ENCODE assay signal across 6 cellular contexts in genomic region chr19:35716735-35716984, GRCh38. TPM values are rescaled to one million over a fixed set of nuclear protein-coding genes. Genes with fewer than 3 reads are reported as not detected.
DNase-seq lines count a peak whose midpoint lies in the region; TF ChIP-seq lines count a peak whose summit lies in the region.

No MANE protein-coding gene starts in this region.

- H3K9me3 ChIP-seq in OCI-LY3 (ENCODE audit: insufficient read depth, low read length) (no peaks in the 10 kb centered on the region), right atrium auricular region (no peaks in the 10 kb centered on the region), thyroid gland (no peaks in the 10 kb centered on the region)

- H3K4me3 ChIP-seq in OCI-LY3 (ENCODE audit: low read length): peak overlapping the region; percentile 80
- peak overlapping the region; percentile 73 to 77 for H3K4me3 ChIP-seq in right atrium auricular region
- peak overlapping the region; percentile 43 to 88 (median 49) for H3K4me3 ChIP-seq in thyroid gland (replicated peaks in 1 of 3)

- H3K36me3 ChIP-seq in OCI-LY3 (replicated peaks; ENCODE audit: low read depth, low read length): peaks cover 10% of the 10 kb centered on the region
- H3K36me3 ChIP-seq in right atrium auricular region: peaks cover 18% of the 10 kb centered on the region
- peaks cover 7 to 8% of the 10 kb centered on the region in 2 donors for H3K36me3 ChIP-seq in thyroid gland

- H3K79me2 ChIP-seq in OCI-LY3 (ENCODE audit: low read length): peaks cover 38% of the 10 kb centered on the region

- no peaks in the 10 kb centered on the region for H3K27me3 ChIP-seq in OCI-LY3 (ENCODE audit: low read depth, low read length)
- no peaks in the 10 kb centered on the region for H3K27me3 ChIP-seq in right atrium auricular region
- H3K27me3 ChIP-seq in thyroid gland: no peaks in the 10 kb centered on the region

- 0% methylated on average over 19 to 20 of the region's 20 CpGs for WGBS in thyroid gland, 2 donors

- intact Hi-C loops in thyroid gland (cut with DNase I): loop anchor here (2.0 to 5.0 kb wide), 2 partner anchors 22 to 169 kb away; partner anchors contain the start of gene TMEM147

- peak overlapping the region; percentile 67 for H3K9ac ChIP-seq in OCI-LY3 (ENCODE audit: low read length)

- H3K4me2 ChIP-seq in OCI-LY3 (ENCODE audit: low read length): peak overlapping the region; percentile 83

- DNase-seq in GM20000 (ENCODE audit: low spot score): peak; percentile 82
- peak; percentile 66 for DNase-seq in right atrium auricular region (ENCODE audit: low spot score)
- DNase-seq in thyroid gland: no peak
- DNase-seq in CD1c-positive myeloid dendritic cell (ENCODE audit: extremely low spot score): no peak
- DNase-seq in KG1 (lab: John Stamatoyannopoulos, UW): no peak

- H4K20me1 ChIP-seq in OCI-LY3 (ENCODE audit: insufficient read depth, low read length): peaks cover 14% of the 10 kb centered on the region

- TF ChIP-seq POLR2A in thyroid gland (IDR thresholded peaks at IDR 0.05): no peak

- peak overlapping the region; percentile 63 for H2AFZ ChIP-seq in OCI-LY3 (ENCODE audit: low read depth, low read length)

- H3K27ac ChIP-seq in OCI-LY3 (ENCODE audit: low read length) (peak overlapping the region; percentile 69), right atrium auricular region (peak overlapping the region; percentile 87 to 93), thyroid gland (peak overlapping the region; percentile 39 to 90 (median 72))

- no peak for TF ChIP-seq CTCF in GM20000 (IDR thresholded peaks at IDR 0.05; ENCODE audit: extremely low read depth, missing control alignments)
- no peak for TF ChIP-seq CTCF in OCI-LY3 (IDR thresholded peaks at IDR 0.05; ENCODE audit: low read depth, low read length)
- TF ChIP-seq CTCF in right atrium auricular region (IDR thresholded peaks at IDR 0.05): no peak
- TF ChIP-seq CTCF in thyroid gland (IDR thresholded peaks at IDR 0.05): no peak

- H3K4me1 ChIP-seq in OCI-LY3 (ENCODE audit: low read length): peaks cover 57% of the 10 kb centered on the region
- peaks cover 0 to 30% of the 10 kb centered on the region in 2 donors for H3K4me1 ChIP-seq in right atrium auricular region
- H3K4me1 ChIP-seq in thyroid gland: peaks cover 18 to 23% of the 10 kb centered on the region in 2 donors

RNA-seq across cellular contexts. Expression of gene KMT2B, which starts 1.1 kb away (rescaled TPM):
- total RNA-seq in right atrium auricular region (10 to 100 TPM; 11.9 to 12.9 TPM), thyroid gland (10 to 100 TPM; 12.4 to 29.4 (median 19.7) TPM)

RNA-seq across cellular contexts. Expression of gene ZBTB32, which starts 12.3 kb away (rescaled TPM):
- total RNA-seq in right atrium auricular region (not detected), thyroid gland (not detected)

RNA-seq across cellular contexts. Expression of gene IGFLR1, which starts 25.6 kb away (rescaled TPM):
- total RNA-seq in right atrium auricular region: 1 to 10 TPM; 1.8 to 6.4 TPM
- total RNA-seq in thyroid gland: 1 to 10 TPM; 5.2 to 6.1 (median 5.9) TPM

RNA-seq across cellular contexts. Expression of gene U2AF1L4, which starts 28.6 kb away (rescaled TPM):
- total RNA-seq in right atrium auricular region (10 to 100 TPM; 19.9 to 33.1 TPM), thyroid gland (10 to 100 TPM; 29.7 to 51.7 (median 36.8) TPM)

RNA-seq across cellular contexts. Expression of gene PSENEN, which starts 28.8 kb away (rescaled TPM):
- 10 to 100 TPM; 26.1 to 35.0 TPM for total RNA-seq in right atrium auricular region
- total RNA-seq in thyroid gland: 10 to 100 TPM; 34.0 to 73.8 (median 40.5) TPM

Comparison
In these comparisons a context has a peak if more than half of its experiments do, and no peak if none do; other contexts are left out.
1. DNase-seq: peak in GM20000 (single experiment) and right atrium auricular region (single experiment); none in thyroid gland (0 of 2), CD1c-positive myeloid dendritic cell (single experiment) and KG1 (single experiment).
2. Peak in every context shown above with its lines, with median percentiles within 50 percentile points of each other: H3K27ac ChIP-seq and H3K4me3 ChIP-seq.